Comparison of ENCODE assay signal across 1 cellular context in the genomic region with DNA sequence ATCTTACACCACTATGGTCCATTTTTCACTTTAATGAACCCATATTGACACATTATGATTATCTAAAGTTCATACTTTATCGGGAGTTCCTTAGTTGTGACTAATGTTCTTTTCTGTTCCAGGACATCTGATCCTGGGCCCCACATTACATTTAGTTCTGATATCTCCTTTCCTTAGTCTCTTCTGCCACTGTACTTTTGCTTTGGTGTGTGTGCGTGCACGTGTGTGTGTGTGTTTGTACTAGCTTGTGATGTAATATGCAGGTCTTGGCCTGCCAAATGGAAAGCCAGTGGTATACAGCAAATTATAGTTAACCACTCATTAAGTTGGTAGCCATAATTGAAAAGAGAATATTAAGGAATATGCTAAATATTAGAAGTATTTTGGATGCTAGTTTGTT.
TF ChIP-seq lines count a peak whose summit lies in the region.

No MANE protein-coding gene starts in this region.

TF ChIP-seq in WTC11, 78 proteins besides CTCF, POLR2A, EP300 and RAD21 (continued from another document):
- TF ChIP-seq CBFB (CRISPR knock-in tag; IDR thresholded peaks at IDR 0.05; ENCODE audit: low read depth), result no peak
- TF ChIP-seq ELF4 (CRISPR knock-in tag; IDR thresholded peaks at IDR 0.05; ENCODE audit: low read depth), result no peak
- no peak for TF ChIP-seq ZNF396 (CRISPR knock-in tag; IDR thresholded peaks at IDR 0.05; ENCODE audit: borderline replicate concordance)
- no peak for TF ChIP-seq NR2C2 (CRISPR knock-in tag; IDR thresholded peaks at IDR 0.05)
- no peak for TF ChIP-seq CREM (CRISPR knock-in tag; IDR thresholded peaks at IDR 0.05)
- TF ChIP-seq ZNF423 (CRISPR knock-in tag; IDR thresholded peaks at IDR 0.05), result no peak
- TF ChIP-seq ATF1 (CRISPR knock-in tag; IDR thresholded peaks at IDR 0.05), result no peak
- TF ChIP-seq ESRRA (CRISPR knock-in tag; IDR thresholded peaks at IDR 0.05; ENCODE audit: borderline replicate concordance), result no peak
- TF ChIP-seq, protein P1, sequence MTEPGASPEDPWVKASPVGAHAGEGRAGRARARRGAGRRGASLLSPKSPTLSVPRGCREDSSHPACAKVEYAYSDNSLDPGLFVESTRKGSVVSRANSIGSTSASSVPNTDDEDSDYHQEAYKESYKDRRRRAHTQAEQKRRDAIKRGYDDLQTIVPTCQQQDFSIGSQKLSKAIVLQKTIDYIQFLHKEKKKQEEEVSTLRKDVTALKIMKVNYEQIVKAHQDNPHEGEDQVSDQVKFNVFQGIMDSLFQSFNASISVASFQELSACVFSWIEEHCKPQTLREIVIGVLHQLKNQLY (CRISPR knock-in tag; IDR thresholded peaks at IDR 0.05), result no peak
- no peak for TF ChIP-seq NR1H2 (CRISPR knock-in tag; IDR thresholded peaks at IDR 0.05)
- no peak for TF ChIP-seq CREB1 (CRISPR knock-in tag; IDR thresholded peaks at IDR 0.05)
- no peak for TF ChIP-seq EMX1 (CRISPR knock-in tag; IDR thresholded peaks at IDR 0.05)
